1 cellular context compared by ENCODE assay signal in genomic region chr17:2396568-2397246, GRCh38.
TF ChIP-seq lines count a peak whose summit lies in the region.

No MANE protein-coding gene starts in this region.

TF ChIP-seq in HepG2, 621 proteins besides CTCF, POLR2A, EP300 and RAD21 (continued from another document and continues in another):
- 0 out of 2 replicates have a peak, but pooled peaks have one; percentile 14 for TF ChIP-seq EED (CRISPR knock-in tag; IDR thresholded peaks at IDR 0.05)
- peak; percentile 84; the same call in 1 of the 2 replicates for TF ChIP-seq MAZ (IDR thresholded peaks at IDR 0.05; ENCODE audit: borderline replicate concordance, low read depth, low read length)
- peak; percentile 16; the same call in 1 of the 2 replicates for TF ChIP-seq MAZ (CRISPR knock-in tag; IDR thresholded peaks at IDR 0.05; ENCODE audit: low read depth)
- TF ChIP-seq NFKB2 (CRISPR knock-in tag; IDR thresholded peaks at IDR 0.05; ENCODE audit: borderline replicate concordance), result 0 out of 2 replicates have a peak, but pooled peaks have one; percentile 32
- no peak; the same call in none of the 2 replicates for TF ChIP-seq KMT2B (CRISPR knock-in tag; IDR thresholded peaks at IDR 0.05)
- TF ChIP-seq ZNF264 (CRISPR knock-in tag; IDR thresholded peaks at IDR 0.05), result 0 out of 2 replicates have a peak, but pooled peaks have one; percentile 19
- TF ChIP-seq PCBP1 (IDR thresholded peaks at IDR 0.05; ENCODE audit: borderline replicate concordance, low read depth, low read length), result 0 out of 2 replicates have a peak, but pooled peaks have one; percentile 18
- 0 out of 2 replicates have a peak, but pooled peaks have one; percentile 11 for TF ChIP-seq MLX (CRISPR knock-in tag; IDR thresholded peaks at IDR 0.05)
- TF ChIP-seq HDAC6 (IDR thresholded peaks at IDR 0.05; ENCODE audit: low read depth, low read length), result no peak
- no peak for TF ChIP-seq TGIF2 (CRISPR knock-in tag; IDR thresholded peaks at IDR 0.05)
- peak; percentile 76 for TF ChIP-seq HOXA3 (CRISPR knock-in tag; IDR thresholded peaks at IDR 0.05)
- TF ChIP-seq ZSCAN21 (CRISPR knock-in tag; IDR thresholded peaks at IDR 0.05; ENCODE audit: borderline replicate concordance), result 0 out of 2 replicates have a peak, but pooled peaks have one; percentile 14
- TF ChIP-seq NONO (IDR thresholded peaks at IDR 0.05), result no peak
- TF ChIP-seq NONO (CRISPR knock-in tag; conservative IDR thresholded peaks at IDR 0.05), result 0 out of 2 replicates have a peak, but pooled peaks have one; percentile 18
- peak; percentile 40; the same call in 1 of the 2 replicates for TF ChIP-seq TFE3 (CRISPR knock-in tag; IDR thresholded peaks at IDR 0.05)
- peak; percentile 16; the same call in 1 of the 2 replicates for TF ChIP-seq SOX5 (CRISPR knock-in tag; IDR thresholded peaks at IDR 0.05; ENCODE audit: borderline replicate concordance)
- TF ChIP-seq GPN1 (CRISPR knock-in tag; IDR thresholded peaks at IDR 0.05; ENCODE audit: borderline replicate concordance), result no peak
- peak; percentile 55 for TF ChIP-seq KDM2A (CRISPR knock-in tag; IDR thresholded peaks at IDR 0.05; ENCODE audit: borderline replicate concordance, low read depth)
- TF ChIP-seq TCF7 (IDR thresholded peaks at IDR 0.05; ENCODE audit: low read depth), result no peak
- peak; percentile 37; the same call in 1 of the 2 replicates for TF ChIP-seq SPEN (CRISPR knock-in tag; IDR thresholded peaks at IDR 0.05; ENCODE audit: low read depth)
- TF ChIP-seq PRDM15 (CRISPR knock-in tag; IDR thresholded peaks at IDR 0.05), result peak; percentile 91
- 0 out of 2 replicates have a peak, but pooled peaks have one; percentile 35 for TF ChIP-seq ISL2 (CRISPR knock-in tag; IDR thresholded peaks at IDR 0.05)
- peak; percentile 35; the same call in 1 of the 2 replicates for TF ChIP-seq RXRA (CRISPR knock-in tag; IDR thresholded peaks at IDR 0.05)
- peak; percentile 47; the same call in 1 of the 2 replicates for TF ChIP-seq ERF (CRISPR knock-in tag; IDR thresholded peaks at IDR 0.05)
- no peak for TF ChIP-seq ZNF276 (CRISPR knock-in tag; IDR thresholded peaks at IDR 0.05; ENCODE audit: low read depth)
- 0 out of 2 replicates have a peak, but pooled peaks have one; percentile 49 for TF ChIP-seq CSRNP1 (CRISPR knock-in tag; IDR thresholded peaks at IDR 0.05)
- TF ChIP-seq TFAP4 (IDR thresholded peaks at IDR 0.05; ENCODE audit: borderline replicate concordance, low read depth), result peak; percentile 58; the same call in 1 of the 2 replicates
- peak; percentile 89 for TF ChIP-seq NFYC (CRISPR knock-in tag; IDR thresholded peaks at IDR 0.05)
- TF ChIP-seq ESRRA (CRISPR knock-in tag; IDR thresholded peaks at IDR 0.05; ENCODE audit: low read depth), result no peak
- TF ChIP-seq ZNF740 (CRISPR knock-in tag; IDR thresholded peaks at IDR 0.05), result 0 out of 2 replicates have a peak, but pooled peaks have one; percentile 42
- TF ChIP-seq AKAP8 (CRISPR knock-in tag; IDR thresholded peaks at IDR 0.05), result 0 out of 2 replicates have a peak, but pooled peaks have one; percentile 66
- peak; percentile 49; the same call in 1 of the 2 replicates for TF ChIP-seq ZNF503 (CRISPR knock-in tag; IDR thresholded peaks at IDR 0.05)
- TF ChIP-seq DMAP1 (CRISPR knock-in tag; IDR thresholded peaks at IDR 0.05), result 0 out of 2 replicates have a peak, but pooled peaks have one; percentile 35
- TF ChIP-seq POLR2AphosphoS5 (IDR thresholded peaks at IDR 0.05; ENCODE audit: low read depth, low read length), result peak; percentile 36; the same call in 1 of the 2 replicates
- 0 out of 2 replicates have a peak, but pooled peaks have one; percentile 59 for TF ChIP-seq ZFP90 (CRISPR knock-in tag; IDR thresholded peaks at IDR 0.05; ENCODE audit: borderline replicate concordance)
- TF ChIP-seq ZFY (CRISPR knock-in tag; IDR thresholded peaks at IDR 0.05), result peak; percentile 55; the same call in 1 of the 2 replicates
- TF ChIP-seq MED1 (CRISPR knock-in tag; IDR thresholded peaks at IDR 0.05), result 0 out of 2 replicates have a peak, but pooled peaks have one; percentile 33
- peak; percentile 69 for TF ChIP-seq HDAC1 (CRISPR knock-in tag; IDR thresholded peaks at IDR 0.05)
- peak; percentile 68 for TF ChIP-seq ZNF263 (CRISPR knock-in tag; IDR thresholded peaks at IDR 0.05)
- peak; percentile 27; the same call in 1 of the 2 replicates for TF ChIP-seq ARID5B (CRISPR knock-in tag; IDR thresholded peaks at IDR 0.05)
- TF ChIP-seq ZSCAN31 (CRISPR knock-in tag; IDR thresholded peaks at IDR 0.05; ENCODE audit: low read depth), result 0 out of 2 replicates have a peak, but pooled peaks have one; percentile 39
- TF ChIP-seq ZNF530 (CRISPR knock-in tag; IDR thresholded peaks at IDR 0.05; ENCODE audit: low read depth), result no peak
- peak; percentile 13; the same call in 1 of the 2 replicates for TF ChIP-seq KDM5B (CRISPR knock-in tag; IDR thresholded peaks at IDR 0.05; ENCODE audit: borderline replicate concordance)
- TF ChIP-seq ZNF136 (CRISPR knock-in tag; IDR thresholded peaks at IDR 0.05; ENCODE audit: low read depth), result no peak
- TF ChIP-seq ZNF441 (CRISPR knock-in tag; IDR thresholded peaks at IDR 0.05; ENCODE audit: borderline replicate concordance), result peak; percentile 83; the same call in 1 of the 2 replicates
- peak; percentile 66; the same call in 1 of the 2 replicates for TF ChIP-seq RFXANK (CRISPR knock-in tag; IDR thresholded peaks at IDR 0.05)
- peak; percentile 77 for TF ChIP-seq AGO2 (optimal IDR thresholded peaks at IDR 0.05; ENCODE audit: low read depth, low read length)
- TF ChIP-seq HDAC2 (CRISPR knock-in tag; IDR thresholded peaks at IDR 0.05), result peak; percentile 10; the same call in 1 of the 2 replicates
